8 cellular contexts compared by ENCODE assay signal in the genomic region with DNA sequence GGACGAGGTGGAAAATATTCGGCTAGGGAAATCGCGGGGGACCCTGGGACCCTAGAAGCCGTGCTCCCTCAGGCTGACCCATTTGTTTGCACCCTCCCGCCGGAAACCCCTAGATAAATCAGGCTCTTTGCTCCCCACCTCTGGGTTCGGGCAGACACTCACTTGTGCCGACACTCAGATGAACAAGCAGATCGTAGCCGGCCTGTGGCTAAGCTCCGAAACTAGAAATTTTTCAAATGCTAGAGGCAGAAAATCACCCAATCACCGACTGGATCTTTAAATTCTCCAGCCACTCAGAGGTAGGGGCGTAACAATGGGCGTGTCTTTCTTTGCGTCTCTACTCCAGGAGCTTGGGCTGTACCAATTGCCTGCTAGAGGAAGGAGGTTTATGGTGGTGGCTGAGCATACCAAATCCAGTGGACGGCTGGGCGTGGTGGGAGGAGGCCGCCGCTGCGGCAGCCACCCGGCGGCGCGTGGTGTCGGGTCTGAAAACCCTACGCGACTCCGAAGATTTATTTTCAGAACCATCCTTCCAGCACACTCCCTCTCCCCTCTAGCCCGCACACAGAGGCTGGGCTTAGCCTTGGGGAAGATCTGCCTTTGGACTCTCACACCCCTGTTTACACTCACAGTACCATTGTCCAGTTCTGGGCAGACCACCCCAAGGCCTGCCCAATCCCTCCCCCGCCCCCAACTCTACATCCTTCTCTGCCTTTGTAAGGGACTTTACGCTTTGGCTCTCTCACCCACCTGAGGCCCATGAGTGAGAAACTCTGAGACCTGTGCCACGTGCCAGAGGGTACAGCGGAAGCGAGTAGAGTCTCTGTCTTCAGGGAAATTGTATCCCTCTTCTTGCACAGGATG. TPM values are rescaled to one million over a fixed set of nuclear protein-coding genes. Genes with fewer than 3 reads are reported as not detected.
DNase-seq lines count a peak whose midpoint lies in the region; ATAC-seq, FAIRE-seq and TF ChIP-seq lines count a peak whose summit lies in the region.

A gene with protein sequence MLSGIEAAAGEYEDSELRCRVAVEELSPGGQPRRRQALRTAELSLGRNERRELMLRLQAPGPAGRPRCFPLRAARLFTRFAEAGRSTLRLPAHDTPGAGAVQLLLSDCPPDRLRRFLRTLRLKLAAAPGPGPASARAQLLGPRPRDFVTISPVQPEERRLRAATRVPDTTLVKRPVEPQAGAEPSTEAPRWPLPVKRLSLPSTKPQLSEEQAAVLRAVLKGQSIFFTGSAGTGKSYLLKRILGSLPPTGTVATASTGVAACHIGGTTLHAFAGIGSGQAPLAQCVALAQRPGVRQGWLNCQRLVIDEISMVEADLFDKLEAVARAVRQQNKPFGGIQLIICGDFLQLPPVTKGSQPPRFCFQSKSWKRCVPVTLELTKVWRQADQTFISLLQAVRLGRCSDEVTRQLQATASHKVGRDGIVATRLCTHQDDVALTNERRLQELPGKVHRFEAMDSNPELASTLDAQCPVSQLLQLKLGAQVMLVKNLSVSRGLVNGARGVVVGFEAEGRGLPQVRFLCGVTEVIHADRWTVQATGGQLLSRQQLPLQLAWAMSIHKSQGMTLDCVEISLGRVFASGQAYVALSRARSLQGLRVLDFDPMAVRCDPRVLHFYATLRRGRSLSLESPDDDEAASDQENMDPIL (minus strand): TSS at position 217 of the 864 bp plus-strand sequence. CDS start 1,312 bp downstream, outside the sequence.

- H3K4me1 ChIP-seq in neutrophil (ENCODE audit: control insufficient read depth in 1 of 2, insufficient read depth in 1 of 2, low read depth in 1 of 2, low read length in 1 of 2): peaks cover 28 to 30% of the 10 kb centered on the region in 2 experiments

- no peak for FAIRE-seq in frontal cortex (lab: Jason Lieb, UNC)

- H3K27ac ChIP-seq in neutrophil (peak within 1 kb of the TSS; percentile 51), substantia nigra (ENCODE audit: low read depth, low read length, poor library complexity, severe bottlenecking) (peak within 1 kb of the TSS; percentile 73)

- no peak for TF ChIP-seq CTCF in GM06990 (IDR thresholded peaks at IDR 0.05; ENCODE audit: insufficient read depth, low read length, poor library complexity, severe bottlenecking)
- no peak for TF ChIP-seq CTCF in NB4 (IDR thresholded peaks at IDR 0.05; ENCODE audit: low read depth, low read length)
- peak; percentile 32 for TF ChIP-seq CTCF in neutrophil (IDR thresholded peaks at IDR 0.05)

- H3K27me3 ChIP-seq in GM06990 (replicated peaks; ENCODE audit: control insufficient read depth, insufficient read depth, low read length) (no peaks in the 10 kb centered on the region), neutrophil (peaks cover 30% of the 10 kb centered on the region)

- H3K9me3 ChIP-seq in neutrophil: no peaks in the 10 kb centered on the region

- H3K4me3 ChIP-seq in GM06990 (replicated peaks; ENCODE audit: low read depth, low read length): peak within 1 kb of the TSS; percentile 90
- peak within 1 kb of the TSS; percentile 85 for H3K4me3 ChIP-seq in NB4 (ENCODE audit: low read depth, low read length)
- peak within 1 kb of the TSS; percentile 63 to 66 for H3K4me3 ChIP-seq in neutrophil (ENCODE audit: low read depth in 1 of 2, low read length in 1 of 2)

- H3K36me3 ChIP-seq in GM06990 (ENCODE audit: control insufficient read depth, insufficient read depth, low read length) (peaks cover 5% of the 10 kb centered on the region), neutrophil (peaks cover 6% of the 10 kb centered on the region)

- ATAC-seq in HG02571 (IDR thresholded peaks at IDR 0.05; ENCODE audit: unreplicated experiment): peak; percentile 82

- peak; percentile 79 for TF ChIP-seq POLR2A in NB4 (IDR thresholded peaks at IDR 0.05; ENCODE audit: extremely low read depth, insufficient read length)

- DNase-seq in GM06990 (ENCODE audit: extremely low read depth, insufficient read length) (peak; percentile 94), NB4 (ENCODE audit: low read depth) (peak; percentile 99), SK-N-DZ (ENCODE audit: low spot score) (peak; percentile 99), frontal cortex (ENCODE audit: low spot score in 2 of 2) (peak; percentile 86 to 92), substantia nigra (lab: John Stamatoyannopoulos, UW) (peak; percentile 29 to 91 (median 77))
- DNase-seq in activated naive CD4-positive, alpha-beta T cell treated with Interleukin-2 at 50 U/mL for 16 hours: peak; percentile 89

RNA-seq across cellular contexts. Expression of the gene that starts here (rescaled TPM):
- 62.6 and 88.5 TPM in 2 replicates for polyA plus RNA-seq in SK-N-DZ (2014; cell fraction: cytosol; rRNA removed)
- 274 and 284 TPM in 2 replicates for polyA plus RNA-seq in SK-N-DZ (2014; cell fraction: nucleus; rRNA removed)
- total RNA-seq in frontal cortex: 0.82 TPM

Comparison
In these comparisons a context has a peak if more than half of its experiments do, and no peak if none do; other contexts are left out.
1. Peak in every context shown above with its lines: DNase-seq, ATAC-seq, H3K4me3 ChIP-seq and H3K27ac ChIP-seq.
2. Peak in DNase-seq in frontal cortex; RNA of the gene not detected or under 1 TPM.